ENCODE assay signal across 26 cellular contexts in the genomic region with DNA sequence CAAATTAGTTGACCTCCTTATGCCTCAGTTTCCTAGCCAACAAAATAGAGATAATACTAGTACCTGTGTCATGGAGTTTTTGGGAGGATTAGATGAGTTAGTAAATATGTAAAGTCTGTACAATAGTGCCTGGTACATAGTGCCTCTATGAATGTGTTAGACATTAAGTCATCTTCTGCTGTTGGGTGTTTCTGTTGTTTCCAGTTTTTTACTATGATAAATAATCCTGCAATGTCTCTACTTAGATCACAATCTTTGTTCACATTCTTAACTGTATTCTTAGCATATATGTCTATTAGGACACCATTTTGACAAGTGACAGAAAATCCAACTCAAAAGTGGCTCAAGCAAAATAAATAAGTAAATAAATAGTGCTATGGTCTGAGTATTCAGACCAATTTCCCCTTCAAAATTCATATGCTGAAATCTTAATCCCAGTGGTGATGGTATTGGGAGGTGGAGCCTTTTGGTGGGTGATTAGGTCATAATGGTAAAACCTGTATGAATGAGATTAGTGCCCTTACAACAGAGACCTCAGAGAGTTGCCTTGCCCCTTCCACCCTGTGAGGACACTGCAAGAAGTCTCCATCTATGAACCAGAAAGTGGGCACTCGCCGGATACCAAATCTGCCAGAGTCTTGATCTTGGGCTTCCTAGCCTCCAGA.
"Had no signal": no experiment of that assay in that cellular context is flagged by ENCODE, and none has a peak within 500 bp of the region (broad histone marks: within the 10 kb centered on the region; RNA-seq: fewer than 3 reads in every experiment).

No MANE protein-coding gene starts in this region.

- H3K4me1 ChIP-seq: colonic mucosa, esophagus squamous epithelium, gastrocnemius medialis, heart right ventricle, left lung, lower lobe of right lung had no signal

- ATAC-seq: effector memory CD8-positive, alpha-beta T cell; esophagus mucosa; gastrocnemius medialis; heart right ventricle; left colon; left lung; left ventricle myocardium superior; lower lobe of right lung; mucosa of descending colon had no signal

- DNase-seq: colonic mucosa; cortex of kidney; effector CD8-positive, alpha-beta T cell; effector memory CD8-positive, alpha-beta T cell; endodermal cell; erythroblast; esophagus squamous epithelium; foreskin fibroblast; foreskin melanocyte; gastrocnemius medialis; glutamatergic neuron; head of caudate nucleus; heart right ventricle; hippocampal formation; islet precursor cell; kidney; kidney glomerular epithelial cell; left colon; left lung; left ventricle myocardium superior; lower lobe of right lung; mesenchymal stem cell; mucosa of descending colon; naive B cell had no signal

- H3K4me3 ChIP-seq: colonic mucosa, esophagus squamous epithelium, gastrocnemius medialis, heart right ventricle, left lung, lower lobe of right lung, mucosa of descending colon had no signal

- H3K36me3 ChIP-seq: colonic mucosa, esophagus squamous epithelium, gastrocnemius medialis, heart right ventricle, left lung, lower lobe of right lung had no signal

- H3K27ac ChIP-seq: colonic mucosa, epithelial cell of prostate, esophagus squamous epithelium, gastrocnemius medialis, heart right ventricle, left lung, lower lobe of right lung had no signal

- H3K27me3 ChIP-seq: colonic mucosa, esophagus squamous epithelium, gastrocnemius medialis, heart right ventricle, left lung had no signal

- H3K9me3 ChIP-seq: colonic mucosa had no signal
